In the genomic region with DNA sequence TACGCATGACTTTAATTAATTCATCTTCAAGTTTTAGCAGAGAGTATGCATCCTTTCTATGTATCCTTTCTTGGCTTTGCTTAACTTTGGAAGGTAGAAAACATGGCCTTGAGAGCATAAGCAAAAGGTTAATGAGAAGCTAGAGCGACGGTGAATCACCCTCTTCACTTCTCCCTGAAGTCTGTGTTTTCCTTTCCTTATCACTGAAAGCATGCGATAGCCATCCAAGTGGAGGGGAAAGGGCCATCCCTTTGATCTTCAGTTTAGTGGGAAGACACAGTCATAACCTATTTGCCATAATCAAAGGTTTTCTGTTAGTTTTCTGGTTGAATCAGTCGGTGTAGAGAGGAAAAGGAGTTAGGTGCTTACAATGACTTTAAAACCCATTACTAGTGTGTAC, we compare ENCODE assay signal across 30 cellular contexts.
DNase-seq lines count a peak whose midpoint lies in the region; ATAC-seq, FAIRE-seq and TF ChIP-seq lines count a peak whose summit lies in the region.
"Had no signal": no experiment of that assay in that cellular context is flagged by ENCODE, and none has a peak within 500 bp of the region (broad histone marks: within the 10 kb centered on the region; RNA-seq: fewer than 3 reads in every experiment).

No MANE protein-coding gene starts in this region.

- 7% methylated on average over 5 of the region's 5 CpGs for WGBS in HepG2 (ENCODE audit: low lambda C conversion rate)

- H3K9me3 ChIP-seq in HepG2 (ENCODE audit: low read length) (no peaks in the 10 kb centered on the region), breast epithelium (no peaks in the 10 kb centered on the region)
- H3K9me3 ChIP-seq: HAP-1, right lobe of liver, suprapubic skin, upper lobe of right lung had no signal

- H3K4me1 ChIP-seq in HepG2 (ENCODE audit: insufficient read depth, low read length) (peaks cover 32% of the 10 kb centered on the region), breast epithelium (no peaks in the 10 kb centered on the region)
- H3K4me1 ChIP-seq: HAP-1, suprapubic skin, upper lobe of right lung had no signal

- no peak for TF ChIP-seq POLR2A in HepG2 (IDR thresholded peaks at IDR 0.05; ENCODE audit: insufficient read depth in 1 of 2, low read depth in 2 of 2, low read length in 2 of 2)
- TF ChIP-seq POLR2A in breast epithelium (IDR thresholded peaks at IDR 0.05): no peak

- no TSS peak for BruUV-seq in HepG2 (replicated peaks; lab: Mats Ljungman, UMichigan)

- H4K20me1 ChIP-seq in HepG2 (ENCODE audit: insufficient read depth, low read length): no peaks in the 10 kb centered on the region

- no peak overlapping the region for H2AFZ ChIP-seq in HepG2 (ENCODE audit: low read length)

- TF ChIP-seq CTCF in endothelial cell (IDR thresholded peaks at IDR 0.05; ENCODE audit: unreplicated experiment): no peak
- TF ChIP-seq CTCF in HepG2 (CRISPR knock-in tag; IDR thresholded peaks at IDR 0.05): no peak
- no peak for TF ChIP-seq CTCF in breast epithelium (IDR thresholded peaks at IDR 0.05)

- CTCF ChIA-PET in HepG2 (lab: Yijun Ruan, JAX; ENCODE audit: low intra/inter-chr PET ratio, low total read pairs): no interaction called here

- TF ChIP-seq RAD21 in HepG2 (CRISPR knock-in tag; IDR thresholded peaks at IDR 0.05): no peak

- H3K27ac ChIP-seq in HepG2 (ENCODE audit: extremely low read length, insufficient read depth, low read length): peak overlapping the region; percentile 57
- no peak overlapping the region for H3K27ac ChIP-seq in breast epithelium
- H3K27ac ChIP-seq: right lobe of liver, suprapubic skin, upper lobe of right lung had no signal

- H3K4me2 ChIP-seq in HepG2 (ENCODE audit: low read depth, low read length): peak overlapping the region; percentile 37; the same call in 1 of the 2 replicates

- H3K27me3 ChIP-seq in HepG2 (ENCODE audit: control insufficient read depth in 1 of 2, insufficient read depth in 2 of 2, low read length in 2 of 2) (no peaks in the 10 kb centered on the region), breast epithelium (no peaks in the 10 kb centered on the region)
- H3K27me3 ChIP-seq: right lobe of liver, suprapubic skin, upper lobe of right lung had no signal

- DNase-seq in HT-29 (ENCODE audit: low spot score) (peak; percentile 34), endothelial cell (ENCODE audit: low spot score) (no peak), HepG2 (ENCODE audit: low spot score) (peak; percentile 93), OCI-M1 (lab: John Stamatoyannopoulos, UW) (no peak), breast epithelium (ENCODE audit: low spot score in 2 of 2) (no peak)
- DNase-seq in stimulated activated effector memory CD8-positive, alpha-beta T cell treated with anti-CD3 and anti-CD28 coated beads, Interleukin-12 subunit alpha, Interleukin-12 subunit beta, amount 100 ng/mL, for 72 hours (ENCODE audit: low spot score in 2 of 2): no peak
- DNase-seq: activated CD4-positive, alpha-beta T cell treated with anti-CD3 and anti-CD28 coated beads for 1 hour; activated CD8-positive, alpha-beta T cell treated with anti-CD3 and anti-CD28 coated beads for 36 hours; aorta; caudate nucleus; cortex of kidney; KG1; NCI-H1417 treated with DMSO at 0.1 percent for 48 hours; NCI-H2081; NCI-H345; NCI-H748 treated with DMSO at 0.1 percent for 48 hours; posterior cingulate gyrus; right lobe of liver; RPMI8226; stimulated activated naive CD4-positive, alpha-beta T cell; upper lobe of right lung had no signal

- ATAC-seq in HepG2 (peak; percentile 99), GM18907 (IDR thresholded peaks at IDR 0.05; ENCODE audit: unreplicated experiment) (no peak)
- ATAC-seq in stimulated activated effector memory CD8-positive, alpha-beta T cell treated with anti-CD3 and anti-CD28 coated beads, Interleukin-12 subunit alpha, Interleukin-12 subunit beta, amount 100 ng/mL, for 72 hours: no peak
- ATAC-seq: activated CD8-positive, alpha-beta T cell treated with anti-CD3 and anti-CD28 coated beads for 36 hours; upper lobe of right lung had no signal

- no peaks in the 10 kb centered on the region for H3K9me3 Mint-ChIP-seq in endothelial cell (ENCODE audit: unreplicated experiment)
- H3K9me3 Mint-ChIP-seq in stimulated activated effector memory CD8-positive, alpha-beta T cell treated with anti-CD3 and anti-CD28 coated beads, Interleukin-12 subunit alpha, Interleukin-12 subunit beta, amount 100 ng/mL, for 72 hours: peaks cover 19% of the 10 kb centered on the region

- peaks cover 16% of the 10 kb centered on the region for H3K4me1 Mint-ChIP-seq in endothelial cell (ENCODE audit: unreplicated experiment)
- no peaks in the 10 kb centered on the region for H3K4me1 Mint-ChIP-seq in stimulated activated effector memory CD8-positive, alpha-beta T cell treated with anti-CD3 and anti-CD28 coated beads, Interleukin-12 subunit alpha, Interleukin-12 subunit beta, amount 100 ng/mL, for 72 hours

- intact Hi-C loops in HepG2 (cut with micrococcal nuclease; ENCODE audit: unreplicated experiment): no loop called here
- intact Hi-C loops in breast epithelium (cut with DNase I; ENCODE audit: low total_unique reads): no loop called here

- H3K79me2 ChIP-seq in HepG2 (ENCODE audit: insufficient read depth, low read length): no peaks in the 10 kb centered on the region

- TF ChIP-seq EP300 in HepG2 (IDR thresholded peaks at IDR 0.05; ENCODE audit: low read depth in 2 of 2, low read length in 2 of 2) (peak in 1 of 2 experiments; percentile 96; a peak in 2 of 4 replicates), HepG2 (CRISPR knock-in tag; IDR thresholded peaks at IDR 0.05; ENCODE audit: borderline replicate concordance) (peak; percentile 93)

- in situ Hi-C loops in HepG2 (cut with HindIII; ENCODE audit: extremely low pct_ligation_motif_present, low pct_unique_long_range_greater_than_20kb): loop anchor here (10.0 kb wide), 1 partner anchor 569 kb away; no protein-coding TSS in a partner anchor

- FAIRE-seq in HepG2 (lab: Jason Lieb, UNC): peak; percentile 81
- FAIRE-seq: GM12892, islet of Langerhans, TTC549 had no signal

- no peak overlapping the region for H3K9ac ChIP-seq in HepG2 (ENCODE audit: insufficient read depth, low read depth, low read length)

- H3K4me3 Mint-ChIP-seq in endothelial cell (ENCODE audit: unreplicated experiment): no peak overlapping the region
- no peak overlapping the region for H3K4me3 Mint-ChIP-seq in stimulated activated effector memory CD8-positive, alpha-beta T cell treated with anti-CD3 and anti-CD28 coated beads, Interleukin-12 subunit alpha, Interleukin-12 subunit beta, amount 100 ng/mL, for 72 hours
- H3K4me3 Mint-ChIP-seq: activated CD8-positive, alpha-beta T cell treated with anti-CD3 and anti-CD28 coated beads for 36 hours; activated naive CD8-positive, alpha-beta T cell had no signal

- H3K27ac Mint-ChIP-seq in endothelial cell (ENCODE audit: unreplicated experiment): peak overlapping the region; percentile 73
- H3K27ac Mint-ChIP-seq in stimulated activated effector memory CD8-positive, alpha-beta T cell treated with anti-CD3 and anti-CD28 coated beads, Interleukin-12 subunit alpha, Interleukin-12 subunit beta, amount 100 ng/mL, for 72 hours: no peak overlapping the region
- H3K27ac Mint-ChIP-seq: activated CD8-positive, alpha-beta T cell treated with anti-CD3 and anti-CD28 coated beads for 36 hours; activated naive CD8-positive, alpha-beta T cell; activated T-helper 2 cell treated with anti-CD3 and anti-CD28 coated beads, Interferon-gamma antibody, Interleukin-2, Interleukin-4, amounts not matched to agents 10 μg/mL and 5 μg/mL and 100 μg/mL, durations not matched to agents 14 hours and 24 hours and 36 hours had no signal

- POLR2A ChIA-PET in HepG2 (lab: Yijun Ruan, JAX): no interaction called here

- no peaks in the 10 kb centered on the region for H3K36me3 ChIP-seq in HepG2 (replicated peaks in 1 of 2; ENCODE audit: control insufficient read depth in 1 of 2, insufficient read depth in 2 of 2, low read length in 2 of 2)
- no peaks in the 10 kb centered on the region for H3K36me3 ChIP-seq in breast epithelium
- H3K36me3 ChIP-seq: HAP-1, right lobe of liver, suprapubic skin, upper lobe of right lung had no signal

- no peak overlapping the region; a peak in 1 of 6 replicates for H3K4me3 ChIP-seq in HepG2 (replicated peaks in 1 of 3; ENCODE audit: insufficient read depth in 1 of 3, low read depth in 2 of 3, low read length in 3 of 3)
- no peak overlapping the region for H3K4me3 ChIP-seq in breast epithelium
- H3K4me3 ChIP-seq: HAP-1, lung, right lobe of liver, suprapubic skin, upper lobe of right lung had no signal

- H3K36me3 Mint-ChIP-seq in endothelial cell (ENCODE audit: low read depth, unreplicated experiment): no peaks in the 10 kb centered on the region
- no peaks in the 10 kb centered on the region for H3K36me3 Mint-ChIP-seq in stimulated activated effector memory CD8-positive, alpha-beta T cell treated with anti-CD3 and anti-CD28 coated beads, Interleukin-12 subunit alpha, Interleukin-12 subunit beta, amount 100 ng/mL, for 72 hours
- H3K36me3 Mint-ChIP-seq: activated naive CD8-positive, alpha-beta T cell had no signal

- no peaks in the 10 kb centered on the region for H3K27me3 Mint-ChIP-seq in endothelial cell (ENCODE audit: unreplicated experiment)
- H3K27me3 Mint-ChIP-seq: activated CD8-positive, alpha-beta T cell treated with anti-CD3 and anti-CD28 coated beads for 36 hours; activated naive CD8-positive, alpha-beta T cell had no signal

TF ChIP-seq in HepG2, 621 proteins besides CTCF, POLR2A, EP300 and RAD21 (continues in another document):
- TF ChIP-seq ZNF547 (CRISPR knock-in tag; IDR thresholded peaks at IDR 0.05): no peak
- TF ChIP-seq, protein P1, sequence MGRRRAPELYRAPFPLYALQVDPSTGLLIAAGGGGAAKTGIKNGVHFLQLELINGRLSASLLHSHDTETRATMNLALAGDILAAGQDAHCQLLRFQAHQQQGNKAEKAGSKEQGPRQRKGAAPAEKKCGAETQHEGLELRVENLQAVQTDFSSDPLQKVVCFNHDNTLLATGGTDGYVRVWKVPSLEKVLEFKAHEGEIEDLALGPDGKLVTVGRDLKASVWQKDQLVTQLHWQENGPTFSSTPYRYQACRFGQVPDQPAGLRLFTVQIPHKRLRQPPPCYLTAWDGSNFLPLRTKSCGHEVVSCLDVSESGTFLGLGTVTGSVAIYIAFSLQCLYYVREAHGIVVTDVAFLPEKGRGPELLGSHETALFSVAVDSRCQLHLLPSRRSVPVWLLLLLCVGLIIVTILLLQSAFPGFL (CRISPR knock-in tag; IDR thresholded peaks at IDR 0.05): no peak
- no peak for TF ChIP-seq SRSF1 (optimal IDR thresholded peaks at IDR 0.05; ENCODE audit: low read depth, low read length)
- TF ChIP-seq AHR (CRISPR knock-in tag; IDR thresholded peaks at IDR 0.05): no peak
- no peak for TF ChIP-seq ZNF101 (CRISPR knock-in tag; IDR thresholded peaks at IDR 0.05; ENCODE audit: borderline replicate concordance, low read depth)

Comparison
In these comparisons a context has a peak if more than half of its experiments do, and no peak if none do; other contexts are left out.
1. DNase-seq: peak in HT-29 (single experiment) and HepG2 (single experiment); none in endothelial cell (single experiment), OCI-M1 (single experiment), breast epithelium (0 of 2) and stimulated activated effector memory CD8-positive, alpha-beta T cell treated with anti-CD3 and anti-CD28 coated beads, Interleukin-12 subunit alpha, Interleukin-12 subunit beta, amount 100 ng/mL, for 72 hours (0 of 2).